In genomic region chr13:20904908-20905307, GRCh38 we compare ENCODE assay signal across 32 cellular contexts.
"Had no signal": no experiment of that assay in that cellular context is flagged by ENCODE, and none has a peak within 500 bp of the region (broad histone marks: within the 10 kb centered on the region; RNA-seq: fewer than 3 reads in every experiment).

No MANE protein-coding gene starts in this region.

- H3K27me3 Mint-ChIP-seq: activated CD8-positive, alpha-beta T cell treated with anti-CD3 and anti-CD28 coated beads for 36 hours; activated T-helper 17 cell treated with anti-CD3 and anti-CD28 coated beads, Interleukin-2, amount 50 U/mL, for 72 hours had no signal

- H3K4me3 Mint-ChIP-seq: activated CD4-positive, alpha-beta memory T cell treated with anti-CD3 and anti-CD28 coated beads for 36 hours; activated naive CD4-positive, alpha-beta T cell treated with anti-CD3 and anti-CD28 coated beads for 36 hours had no signal

- ATAC-seq: activated CD8-positive, alpha-beta T cell treated with anti-CD3 and anti-CD28 coated beads for 36 hours; activated naive CD4-positive, alpha-beta T cell treated with anti-CD3 and anti-CD28 coated beads, Interleukin-2, amount 50 U/mL, for 72 hours; activated T-cell treated with anti-CD3 and anti-CD28 coated beads, Interleukin-2, amount 50 U/mL, for 4 hours; activated T-cell treated with anti-CD3 and anti-CD28 coated beads, Interleukin-2, amount 50 U/mL, for 72 hours; activated T-helper 17 cell treated with anti-CD3 and anti-CD28 coated beads, Interleukin-2, amount 50 U/mL, for 72 hours; body of pancreas had no signal

- DNase-seq: activated B cell treated with CpG ODN at 0.5 μM for 24 hours; activated CD4-positive, alpha-beta memory T cell treated with anti-CD3 and anti-CD28 coated beads for 36 hours; activated CD4-positive, alpha-beta T cell treated with anti-CD3 and anti-CD28 coated beads for 4 hours; activated CD4-positive, alpha-beta T cell treated with anti-CD3 and anti-CD28 coated beads, Interleukin-2, amount 10 ng/mL, durations not matched to agents 24 days and 14 days; activated CD4-positive, alpha-beta T cell treated with anti-CD3 and anti-CD28 coated beads, Interleukin-2, amount 50 U/mL, for 1 hour; activated CD4-positive, alpha-beta T cell treated with anti-CD3 and anti-CD28 coated beads, Interleukin-2, amount 50 U/mL, for 4 hours; activated CD4-positive, CD25-positive, alpha-beta regulatory T cell treated with anti-CD3 and anti-CD28 coated beads, Interleukin-2, amount 50 U/mL, for 72 hours; activated CD8-positive, alpha-beta memory T cell treated with anti-CD3 and anti-CD28 coated beads, Interleukin-2, amount 50 U/mL, for 4 hours; activated CD8-positive, alpha-beta T cell treated with anti-CD3 and anti-CD28 coated beads for 36 hours; activated effector memory CD4-positive, alpha-beta T cell treated with anti-CD3 and anti-CD28 coated beads, Interleukin-2, amount 50 U/mL, for 16 hours; activated gamma-delta T cell treated with Interleukin-2 at 50 U/mL for 16 hours; activated naive CD4-positive, alpha-beta T cell; activated naive CD4-positive, alpha-beta T cell treated with anti-CD3 and anti-CD28 coated beads for 36 hours; activated naive CD4-positive, alpha-beta T cell treated with anti-CD3 and anti-CD28 coated beads, Interleukin-2, amount 50 U/mL, for 16 hours; activated naive CD8-positive, alpha-beta T cell treated with anti-CD3 and anti-CD28 coated beads for 36 hours; activated T-cell treated with anti-CD3 and anti-CD28 coated beads for 4 hours; activated T-cell treated with anti-CD3 and anti-CD28 coated beads, Interleukin-2, amount 50 U/mL, for 1 hour; activated T-cell treated with anti-CD3 and anti-CD28 coated beads, Interleukin-2, amount 50 U/mL, for 4 hours; activated T-cell treated with anti-CD3 and anti-CD28 coated beads, Interleukin-2, amount 50 U/mL, for 72 hours; adrenal gland; amniotic stem cell; aorta; body of pancreas; brain microvascular endothelial cell; central memory CD4-positive, alpha-beta T cell; T-helper 2 cell; T-helper 9 cell had no signal

- H3K27ac Mint-ChIP-seq: activated B cell treated with CpG ODN at 0.5 μM for 24 hours; activated CD4-positive, alpha-beta memory T cell treated with anti-CD3 and anti-CD28 coated beads for 36 hours; activated CD4-positive, alpha-beta T cell treated with anti-CD3 and anti-CD28 coated beads, Interleukin-2, amount 10 ng/mL, durations not matched to agents 24 days and 14 days; activated naive CD4-positive, alpha-beta T cell treated with anti-CD3 and anti-CD28 coated beads for 36 hours; activated naive CD8-positive, alpha-beta T cell treated with anti-CD3 and anti-CD28 coated beads for 36 hours; activated T-cell treated with anti-CD3 and anti-CD28 coated beads, Interleukin-2, amount 50 U/mL, for 72 hours; activated T-helper 17 cell treated with anti-CD3 and anti-CD28 coated beads, Interleukin-2, amount 50 U/mL, for 72 hours had no signal

- H3K9me3 ChIP-seq: adrenal gland, body of pancreas, breast epithelium had no signal

- H3K9me3 Mint-ChIP-seq: activated B cell treated with CpG ODN at 0.5 μM for 24 hours; activated CD4-positive, alpha-beta memory T cell treated with anti-CD3 and anti-CD28 coated beads for 36 hours; activated CD4-positive, alpha-beta T cell treated with anti-CD3 and anti-CD28 coated beads, Interleukin-2, amount 10 ng/mL, durations not matched to agents 24 days and 14 days; activated CD8-positive, alpha-beta T cell treated with anti-CD3 and anti-CD28 coated beads for 36 hours; activated naive CD4-positive, alpha-beta T cell treated with anti-CD3 and anti-CD28 coated beads for 36 hours; activated naive CD4-positive, alpha-beta T cell treated with anti-CD3 and anti-CD28 coated beads, Interleukin-2, amount 50 U/mL, for 72 hours; activated naive CD8-positive, alpha-beta T cell treated with anti-CD3 and anti-CD28 coated beads for 36 hours; activated T-cell treated with anti-CD3 and anti-CD28 coated beads, Interleukin-2, amount 50 U/mL, for 4 hours; activated T-cell treated with anti-CD3 and anti-CD28 coated beads, Interleukin-2, amount 50 U/mL, for 72 hours; activated T-helper 1 cell treated with anti-CD3 and anti-CD28 coated beads, Interleukin-12 subunit alpha, Interleukin-12 subunit beta, Interleukin-2, Interleukin-4 antibody, amounts not matched to agents 30 ng/mL and 10 ng/mL and 1 ng/mL, durations not matched to agents 14 hours and 24 hours and 36 hours; activated T-helper 17 cell treated with anti-CD3 and anti-CD28 coated beads, Interleukin-2, amount 50 U/mL, for 72 hours; T-helper 2 cell treated with Interferon-gamma antibody and Interleukin-4, amounts not matched to agents 5 μg/mL and 100 μg/mL, for 36 hours had no signal
